25 cellular contexts compared by ENCODE assay signal in the genomic region with DNA sequence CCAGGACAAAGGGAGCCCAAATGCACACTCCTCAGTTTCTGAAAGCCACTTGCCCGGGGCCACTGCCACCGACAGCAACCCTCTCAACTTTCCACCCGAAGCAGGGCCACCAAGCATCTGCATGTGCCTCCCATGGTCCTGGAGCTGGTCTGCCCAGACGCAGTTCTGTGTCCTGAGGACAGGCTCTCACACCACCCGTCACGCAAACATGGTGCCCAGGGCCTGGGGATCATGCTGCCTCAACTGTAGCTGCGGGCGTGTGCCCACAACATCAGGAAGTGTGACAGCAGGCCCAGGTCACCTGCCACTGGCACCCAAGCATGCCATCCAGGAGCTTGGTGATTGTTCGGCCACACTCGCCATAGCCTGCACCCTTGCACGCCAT.
"Had no signal": no experiment of that assay in that cellular context is flagged by ENCODE, and none has a peak within 500 bp of the region (broad histone marks: within the 10 kb centered on the region; RNA-seq: fewer than 3 reads in every experiment).

No MANE protein-coding gene starts in this region.

- H3K4me1 Mint-ChIP-seq: central memory CD8-positive, alpha-beta T cell; memory B cell had no signal

- ATAC-seq: activated naive CD8-positive, alpha-beta T cell treated with anti-CD3 and anti-CD28 coated beads, Interleukin-2, amount 50 U/mL, for 24 hours; gastrocnemius medialis; sciatic nerve; stimulated activated effector memory CD8-positive, alpha-beta T cell treated with anti-CD3 and anti-CD28 coated beads, Interleukin-12 subunit alpha, Interleukin-12 subunit beta, amount 100 ng/mL, for 72 hours had no signal

- H3K27me3 Mint-ChIP-seq: activated CD4-positive, alpha-beta memory T cell treated with anti-CD3 and anti-CD28 coated beads for 36 hours; activated naive CD4-positive, alpha-beta T cell treated with anti-CD3 and anti-CD28 coated beads, Interleukin-2, amount 50 U/mL, for 24 hours; activated naive CD8-positive, alpha-beta T cell treated with anti-CD3 and anti-CD28 coated beads, Interleukin-2, amount 50 U/mL, for 24 hours; central memory CD8-positive, alpha-beta T cell; memory B cell; natural killer cell treated with Interleukin-12 subunit alpha and Interleukin-12 subunit beta and Interleukin-15 and Interleukin-18, amount 100 ng/mL, for 72 hours had no signal

- H3K27ac ChIP-seq: gastrocnemius medialis, neutrophil, stomach had no signal

- H3K27me3 ChIP-seq: gastrocnemius medialis, neutrophil, stomach had no signal

- H3K36me3 ChIP-seq: gastrocnemius medialis, prostate gland had no signal

- H3K9me3 ChIP-seq: gastrocnemius medialis, mucosa of descending colon, neutrophil, prostate gland, stomach had no signal

- H3K9me3 Mint-ChIP-seq: activated CD4-positive, alpha-beta memory T cell treated with anti-CD3 and anti-CD28 coated beads for 36 hours; activated naive CD4-positive, alpha-beta T cell treated with anti-CD3 and anti-CD28 coated beads, Interleukin-2, amount 50 U/mL, for 24 hours; activated naive CD8-positive, alpha-beta T cell treated with anti-CD3 and anti-CD28 coated beads, Interleukin-2, amount 50 U/mL, for 24 hours; activated T-helper 2 cell treated with anti-CD3 and anti-CD28 coated beads, Interferon-gamma antibody, Interleukin-2, Interleukin-4, amounts not matched to agents 10 μg/mL and 5 μg/mL and 100 μg/mL, durations not matched to agents 14 hours and 24 hours and 36 hours; central memory CD8-positive, alpha-beta T cell; memory B cell; natural killer cell treated with Interleukin-12 subunit alpha and Interleukin-12 subunit beta and Interleukin-15 and Interleukin-18, amount 100 ng/mL, for 72 hours; stimulated activated effector memory CD8-positive, alpha-beta T cell treated with anti-CD3 and anti-CD28 coated beads, Interleukin-12 subunit alpha, Interleukin-12 subunit beta, amount 100 ng/mL, for 72 hours; T-helper 2 cell treated with Interferon-gamma antibody and Interleukin-4, amounts not matched to agents 5 μg/mL and 100 μg/mL, for 36 hours had no signal

- H3K27ac Mint-ChIP-seq: activated CD4-positive, alpha-beta memory T cell treated with anti-CD3 and anti-CD28 coated beads for 36 hours; activated naive CD8-positive, alpha-beta T cell treated with anti-CD3 and anti-CD28 coated beads, Interleukin-2, amount 50 U/mL, for 24 hours; activated T-helper 2 cell treated with anti-CD3 and anti-CD28 coated beads, Interferon-gamma antibody, Interleukin-2, Interleukin-4, amounts not matched to agents 10 μg/mL and 5 μg/mL and 100 μg/mL, durations not matched to agents 14 hours and 24 hours and 36 hours; memory B cell; stimulated activated effector memory CD8-positive, alpha-beta T cell treated with anti-CD3 and anti-CD28 coated beads, Interleukin-12 subunit alpha, Interleukin-12 subunit beta, amount 100 ng/mL, for 72 hours; T-helper 2 cell treated with Interferon-gamma antibody and Interleukin-4, amounts not matched to agents 5 μg/mL and 100 μg/mL, for 36 hours had no signal

- H3K4me3 ChIP-seq: gastrocnemius medialis, mucosa of descending colon, prostate gland, stomach had no signal

- H3K4me1 ChIP-seq: gastrocnemius medialis, prostate gland, stomach had no signal

- DNase-seq: activated CD4-positive, alpha-beta memory T cell treated with anti-CD3 and anti-CD28 coated beads for 36 hours; activated CD4-positive, alpha-beta T cell treated with anti-CD3 and anti-CD28 coated beads for 4 hours; activated CD4-positive, CD25-positive, alpha-beta regulatory T cell; activated naive CD8-positive, alpha-beta T cell treated with anti-CD3 and anti-CD28 coated beads, Interleukin-2, amount 50 U/mL, for 24 hours; activated T-cell treated with anti-CD3 and anti-CD28 coated beads, Interleukin-2, amount 50 U/mL, for 48 hours; amygdala; effector CD8-positive, alpha-beta T cell; gastrocnemius medialis; hippocampal formation; retina; small intestine; stimulated activated CD4-positive, alpha-beta T cell treated with anti-CD3 and anti-CD28 coated beads, Interleukin-4, amount 100 ng/mL, for 24 hours; stomach; T-helper 1 cell had no signal

- H3K4me3 Mint-ChIP-seq: activated CD4-positive, alpha-beta memory T cell treated with anti-CD3 and anti-CD28 coated beads for 36 hours; activated naive CD4-positive, alpha-beta T cell treated with anti-CD3 and anti-CD28 coated beads, Interleukin-2, amount 50 U/mL, for 24 hours; activated naive CD8-positive, alpha-beta T cell treated with anti-CD3 and anti-CD28 coated beads, Interleukin-2, amount 50 U/mL, for 24 hours; central memory CD8-positive, alpha-beta T cell; memory B cell; natural killer cell treated with Interleukin-12 subunit alpha and Interleukin-12 subunit beta and Interleukin-15 and Interleukin-18, amount 100 ng/mL, for 72 hours; stimulated activated effector memory CD8-positive, alpha-beta T cell treated with anti-CD3 and anti-CD28 coated beads, Interleukin-12 subunit alpha, Interleukin-12 subunit beta, amount 100 ng/mL, for 72 hours; T-helper 2 cell treated with Interferon-gamma antibody and Interleukin-4, amounts not matched to agents 5 μg/mL and 100 μg/mL, for 36 hours had no signal
